ENCODE assay signal across 26 cellular contexts in genomic region chr6:106700581-106700980, GRCh38.
DNase-seq lines count a peak whose midpoint lies in the region; ATAC-seq, FAIRE-seq and TF ChIP-seq lines count a peak whose summit lies in the region.
"Had no signal": no experiment of that assay in that cellular context is flagged by ENCODE, and none has a peak within 500 bp of the region (broad histone marks: within the 10 kb centered on the region; RNA-seq: fewer than 3 reads in every experiment).

No MANE protein-coding gene starts in this region.

- peak overlapping the region; percentile 99 for H3K27ac ChIP-seq in DOHH2 (ENCODE audit: low read depth, low read length)
- no peak overlapping the region for H3K27ac ChIP-seq in H1 (ENCODE audit: low read depth, low read length)
- H3K27ac ChIP-seq: RWPE1 had no signal

- no peaks in the 10 kb centered on the region for H3K79me1 ChIP-seq in H1 (ENCODE audit: low read depth, low read length)

- TF ChIP-seq POLR2A in H1 (IDR thresholded peaks at IDR 0.05; ENCODE audit: control extremely low read depth in 1 of 2, low read depth in 2 of 2, low read length in 2 of 2) = no peak

- H3K9me3 ChIP-seq in DOHH2 (ENCODE audit: control insufficient read depth, insufficient read depth, low read length) (peaks cover 14% of the 10 kb centered on the region), Loucy (ENCODE audit: insufficient read depth, low read depth, low read length) (0 out of 2 replicates have a peak, but pooled peaks cover 7% of the 10 kb centered on the region), H1 (ENCODE audit: insufficient read depth in 2 of 2, low read depth in 1 of 2, low read length in 1 of 2) (peaks cover 11 to 12% of the 10 kb centered on the region in 2 experiments; a peak in 3 of 4 replicates), Caco-2 (no peaks in the 10 kb centered on the region)

- no peaks in the 10 kb centered on the region for H4K20me1 ChIP-seq in DOHH2 (ENCODE audit: control insufficient read depth, insufficient read depth, low read depth, low read length)
- no peaks in the 10 kb centered on the region for H4K20me1 ChIP-seq in Loucy (ENCODE audit: insufficient read depth, low read length, poor library complexity, severe bottlenecking)
- H4K20me1 ChIP-seq in H1 (replicated peaks in 1 of 2; ENCODE audit: control insufficient read depth in 1 of 2, insufficient read depth in 2 of 2, low read length in 2 of 2) = no peaks in the 10 kb centered on the region

- TF ChIP-seq EP300 in H1 (IDR thresholded peaks at IDR 0.05; ENCODE audit: borderline replicate concordance in 1 of 2, low read depth in 2 of 2, low read length in 2 of 2) = no peak

- no peak overlapping the region for H2BK12ac ChIP-seq in H1 (ENCODE audit: low read depth, low read length)

- peaks cover 4 to 5% of the 10 kb centered on the region in 2 donors for H3K9me3 Mint-ChIP-seq in stimulated activated naive B cell treated with anti-CD40 and anti-IgM and Interleukin-4, amounts not matched to agents 10 μg/mL and 1 μg/mL and 100 μg/mL, for 72 hours
- no peaks in the 10 kb centered on the region for H3K9me3 Mint-ChIP-seq in Caco-2 (ENCODE audit: unreplicated experiment)

- no peak for FAIRE-seq in H1 (lab: Jason Lieb, UNC)
- FAIRE-seq: A204.1, GM12892, H54, HepG2 had no signal

- H2BK120ac ChIP-seq in H1 (replicated peaks; ENCODE audit: low read depth, low read length) = no peak overlapping the region

- no peaks in the 10 kb centered on the region for H3K79me2 ChIP-seq in DOHH2 (ENCODE audit: control insufficient read depth, low read length)
- H3K79me2 ChIP-seq in Loucy (ENCODE audit: insufficient read depth, low read length) = no peaks in the 10 kb centered on the region
- no peaks in the 10 kb centered on the region for H3K79me2 ChIP-seq in H1 (ENCODE audit: control insufficient read depth in 1 of 2, insufficient read depth in 2 of 2, low read length in 2 of 2)

- no peak overlapping the region for H3K4ac ChIP-seq in H1 (replicated peaks; ENCODE audit: insufficient read length, low read depth, low read length)

- H3K14ac ChIP-seq in H1 (ENCODE audit: insufficient read length) = no peak overlapping the region

- TF ChIP-seq RAD21 in H1 (IDR thresholded peaks at IDR 0.05 in 1 of 2, conservative IDR thresholded peaks at IDR 0.05 in 1 of 2; ENCODE audit: low read depth in 2 of 2, low read length in 2 of 2) = no peak

- CTCF ChIA-PET in H1 (lab: Charles Lee; ENCODE audit: partially characterized antibody) (interaction anchor here (0.6 kb wide), 1 partner anchor 86 kb away, joined by 3 read pairs; no protein-coding TSS in a partner anchor), Caco-2 (lab: Charles Lee) (no interaction called here)

- no peak overlapping the region for H2BK15ac ChIP-seq in H1 (ENCODE audit: low read length)

- no peak overlapping the region for H4K91ac ChIP-seq in H1 (replicated peaks; ENCODE audit: insufficient read length, low read length)

- H3K4me3 ChIP-seq in DOHH2 (ENCODE audit: low read length) (peak overlapping the region; percentile 69), Loucy (ENCODE audit: low read length, poor library complexity, severe bottlenecking) (no peak overlapping the region), H1 (ENCODE audit: extremely low read depth in 1 of 4, insufficient read depth in 2 of 4, low read depth in 3 of 4, low read length in 4 of 4) (no peak overlapping the region), Caco-2 (ENCODE audit: low read depth, low read length) (no peak overlapping the region)

- intact Hi-C loops in Right ventricle myocardium superior (cut with DNase I) = no loop called here
- intact Hi-C loops in Caco-2 (cut with micrococcal nuclease; ENCODE audit: unreplicated experiment) = loop anchor here (5.0 kb wide), 2 partner anchors 212 to 277 kb away; no protein-coding TSS in a partner anchor

- TF ChIP-seq CTCF in DOHH2 (IDR thresholded peaks at IDR 0.05; ENCODE audit: low read depth, low read length, poor library complexity, severe bottlenecking) (no peak), Loucy (conservative IDR thresholded peaks at IDR 0.05; ENCODE audit: low read length) (no peak), H1 (IDR thresholded peaks at IDR 0.05; ENCODE audit: control extremely low read depth in 1 of 3, insufficient read depth in 1 of 3, low read depth in 1 of 3, low read length in 3 of 3) (no peak), Caco-2 (IDR thresholded peaks at IDR 0.05; ENCODE audit: insufficient read depth in 1 of 2, low read depth in 1 of 2, low read length in 1 of 2, severe bottlenecking in 1 of 2, unreplicated experiment in 1 of 2) (no peak)

- H3K4me1 ChIP-seq in DOHH2 (ENCODE audit: control insufficient read depth, low read length) = peaks cover 89% of the 10 kb centered on the region
- peaks cover 46% of the 10 kb centered on the region for H3K4me1 ChIP-seq in Loucy (ENCODE audit: insufficient read depth, low read length, poor library complexity, severe bottlenecking)
- H3K4me1 ChIP-seq in H1 (replicated peaks in 1 of 4; ENCODE audit: control insufficient read depth in 3 of 4, insufficient read depth in 4 of 4, low read length in 3 of 4) = peaks cover 0 to 4% (median 1%) of the 10 kb centered on the region in 4 experiments; a peak in 2 of 7 replicates
- peaks cover 15% of the 10 kb centered on the region for H3K4me1 ChIP-seq in Caco-2

- H3K56ac ChIP-seq in H1 (replicated peaks; ENCODE audit: insufficient read length, low read depth, low read length) = no peak overlapping the region

- no peak for ATAC-seq in stimulated activated naive B cell treated with anti-CD40 and anti-IgM and Interleukin-4, amounts not matched to agents 10 μg/mL and 1 μg/mL and 100 μg/mL, for 72 hours (replicated peaks)
- no peak for ATAC-seq in Right ventricle myocardium superior (ENCODE audit: poor library complexity)
- ATAC-seq: HepG2, Panc1 had no signal

- H2BK5ac ChIP-seq in H1 (ENCODE audit: low read depth, low read length) = no peak overlapping the region

- H3F3A ChIP-seq in DOHH2 (ENCODE audit: control insufficient read depth, insufficient read depth) = peaks cover 37% of the 10 kb centered on the region
- peaks cover 10% of the 10 kb centered on the region; the same call in 1 of the 2 replicates for H3F3A ChIP-seq in Loucy (ENCODE audit: low read depth)

- no peak overlapping the region for H3K23ac ChIP-seq in H1 (ENCODE audit: insufficient read length)

- no peaks in the 10 kb centered on the region for H3K9me2 ChIP-seq in DOHH2 (replicated peaks; ENCODE audit: control insufficient read depth, low read length)
- H3K9me2 ChIP-seq in Loucy (replicated peaks; ENCODE audit: low read depth, low read length) = no peaks in the 10 kb centered on the region

- H3K36me3 Mint-ChIP-seq in stimulated activated naive B cell treated with anti-CD40 and anti-IgM and Interleukin-4, amounts not matched to agents 10 μg/mL and 1 μg/mL and 100 μg/mL, for 72 hours = peaks cover 6 to 10% of the 10 kb centered on the region in 2 donors
- no peaks in the 10 kb centered on the region for H3K36me3 Mint-ChIP-seq in Caco-2 (ENCODE audit: insufficient read depth, unreplicated experiment)
- H3K36me3 Mint-ChIP-seq: CD14-positive monocyte had no signal

- no TSS peak for BruUV-seq in Caco-2 (replicated peaks; lab: Mats Ljungman, UMichigan)

- H3K36me3 ChIP-seq in DOHH2 (ENCODE audit: control insufficient read depth, low read length) = peaks cover 33% of the 10 kb centered on the region
- no peaks in the 10 kb centered on the region for H3K36me3 ChIP-seq in Loucy (ENCODE audit: insufficient read depth, low read length)
- peaks cover 0 to 9% (median 0%) of the 10 kb centered on the region in 4 experiments; a peak in 2 of 8 replicates for H3K36me3 ChIP-seq in H1 (ENCODE audit: control insufficient read depth in 2 of 4, insufficient read depth in 4 of 4, low read length in 3 of 4)
- H3K36me3 ChIP-seq in Caco-2 (ENCODE audit: control insufficient read depth, insufficient read depth, low read length) = no peaks in the 10 kb centered on the region

- H4K5ac ChIP-seq in H1 (ENCODE audit: insufficient read length, low read depth, low read length) = no peak overlapping the region

- H3K4me2 ChIP-seq in DOHH2 (ENCODE audit: low read length) (peak overlapping the region; percentile 89), Loucy (ENCODE audit: low read depth, low read length, poor library complexity, severe bottlenecking) (no peak overlapping the region), H1 (ENCODE audit: insufficient read depth in 1 of 2, low read depth in 2 of 2, low read length in 2 of 2) (no peak overlapping the region)

- peak overlapping the region; percentile 24; the same call in 1 of the 2 replicates for H2BK20ac ChIP-seq in H1 (ENCODE audit: low read length)

- POLR2A ChIA-PET in H1 (lab: Charles Lee; ENCODE audit: partially characterized antibody) (interaction anchor here (0.6 kb wide), 1 partner anchor 424 kb away, joined by 5 read pairs; no protein-coding TSS in a partner anchor), Caco-2 (lab: Charles Lee) (no interaction called here)

- H3K27me3 Mint-ChIP-seq in stimulated activated naive B cell treated with anti-CD40 and anti-IgM and Interleukin-4, amounts not matched to agents 10 μg/mL and 1 μg/mL and 100 μg/mL, for 72 hours = no peaks in the 10 kb centered on the region
- peaks cover 3% of the 10 kb centered on the region for H3K27me3 Mint-ChIP-seq in Caco-2 (ENCODE audit: insufficient read depth, unreplicated experiment)

- no peak overlapping the region for H3K4me3 Mint-ChIP-seq in stimulated activated naive B cell treated with anti-CD40 and anti-IgM and Interleukin-4, amounts not matched to agents 10 μg/mL and 1 μg/mL and 100 μg/mL, for 72 hours
- no peak overlapping the region for H3K4me3 Mint-ChIP-seq in Caco-2 (ENCODE audit: unreplicated experiment)
- H3K4me3 Mint-ChIP-seq: CD14-positive monocyte; CD8-positive, alpha-beta memory T cell had no signal

- no peak overlapping the region for H4K8ac ChIP-seq in H1 (ENCODE audit: extremely low read depth, insufficient read depth, low read length)

- H3K18ac ChIP-seq in H1 (ENCODE audit: extremely low read depth, low read length) = no peak overlapping the region

- no peaks in the 10 kb centered on the region for H3K23me2 ChIP-seq in H1 (ENCODE audit: low read depth, low read length)

- H2AFZ ChIP-seq in Loucy (ENCODE audit: low read length) = 0 out of 2 replicates have a peak overlapping the region, but pooled peaks have one; percentile 86
- 0 out of 2 replicates have a peak overlapping the region, but pooled peaks have one; percentile 46 for H2AFZ ChIP-seq in H1 (ENCODE audit: low read length)

- H3K27ac Mint-ChIP-seq in stimulated activated naive B cell treated with anti-CD40 and anti-IgM and Interleukin-4, amounts not matched to agents 10 μg/mL and 1 μg/mL and 100 μg/mL, for 72 hours = peak overlapping the region; percentile 5
- H3K27ac Mint-ChIP-seq in Caco-2 (ENCODE audit: unreplicated experiment) = no peak overlapping the region
- H3K27ac Mint-ChIP-seq: CD8-positive, alpha-beta memory T cell had no signal

- H3K27me3 ChIP-seq in DOHH2 (ENCODE audit: control insufficient read depth, low read length) (no peaks in the 10 kb centered on the region), Loucy (ENCODE audit: insufficient read depth, low read length, poor library complexity, severe bottlenecking) (no peaks in the 10 kb centered on the region), H1 (replicated peaks in 1 of 4; ENCODE audit: control insufficient read depth in 3 of 4, extremely low read depth in 1 of 4, insufficient read depth in 3 of 4, low read length in 3 of 4) (peaks cover 0 to 2% (median 0%) of the 10 kb centered on the region in 4 experiments; a peak in 1 of 7 replicates), Caco-2 (replicated peaks; ENCODE audit: control insufficient read depth, insufficient read depth, low read length) (no peaks in the 10 kb centered on the region)

- H3K4me1 Mint-ChIP-seq in stimulated activated naive B cell treated with anti-CD40 and anti-IgM and Interleukin-4, amounts not matched to agents 10 μg/mL and 1 μg/mL and 100 μg/mL, for 72 hours = peaks cover 48 to 79% of the 10 kb centered on the region in 2 donors
- peaks cover 16% of the 10 kb centered on the region for H3K4me1 Mint-ChIP-seq in Caco-2 (ENCODE audit: low read depth, unreplicated experiment)
- H3K4me1 Mint-ChIP-seq: CD8-positive, alpha-beta memory T cell had no signal

- H3K9ac ChIP-seq in Loucy (ENCODE audit: low read depth, low read length, poor library complexity, severe bottlenecking) (no peak overlapping the region), H1 (replicated peaks in 1 of 4; ENCODE audit: extremely low read depth in 1 of 4, low read depth in 3 of 4, low read length in 3 of 4) (no peak overlapping the region)

- H2AK5ac ChIP-seq in H1 (ENCODE audit: low read depth, low read length) = no peak overlapping the region

- no peak for DNase-seq in H1 (ENCODE audit: low read depth in 1 of 2, low spot score in 2 of 2)
- DNase-seq in stimulated activated naive B cell treated with anti-CD40 and anti-IgM and Interleukin-4, amounts not matched to agents 10 μg/mL and 1 μg/mL and 100 μg/mL, for 72 hours = no peak
- DNase-seq in central memory CD4-positive, alpha-beta T cell = no peak
- DNase-seq in Right ventricle myocardium superior = no peak
- no peak for DNase-seq in Caco-2
- DNase-seq: AML-193; Calu3; CD8-positive, alpha-beta memory T cell; DMS79 treated with DMSO at 0.1 percent for 48 hours; KBM-7; NCI-H1048; NCI-H1417; NCI-H1694; NCI-H2029 treated with DMSO at 0.1 percent for 48 hours; NCI-H2227 treated with DMSO at 0.1 percent for 48 hours; NCI-H526 treated with DMSO at 0.1 percent for 48 hours; SHP77 treated with DMSO at 0.1 percent for 48 hours had no signal
